ENCODE assay signal across 10 cellular contexts in genomic region chr5:39411051-39411450, GRCh38. TPM values are rescaled to one million over a fixed set of nuclear protein-coding genes. Genes with fewer than 3 reads are reported as not detected.
A peak's percentile ranks its signal among the peaks of the same experiment; 100 is the strongest.
DNase-seq lines count a peak whose midpoint lies in the region; ATAC-seq and TF ChIP-seq lines count a peak whose summit lies in the region.
"Had no signal": no experiment of that assay in that cellular context is flagged by ENCODE, and none has a peak within 500 bp of the region (broad histone marks: within the 10 kb centered on the region; RNA-seq: fewer than 3 reads in every experiment).

No MANE protein-coding gene starts in this region.

- no TSS peak for BruUV-seq in MCF 10A (replicated peaks; lab: Mats Ljungman, UMichigan)

- no peak overlapping the region for H3K4me3 Mint-ChIP-seq in MCF 10A (ENCODE audit: unreplicated experiment)
- H3K4me3 Mint-ChIP-seq: T-helper 17 cell had no signal

- no peaks in the 10 kb centered on the region for H3K27me3 Mint-ChIP-seq in MCF 10A (ENCODE audit: insufficient read depth, unreplicated experiment)

- CTCF ChIA-PET in MCF 10A (lab: Yijun Ruan, JAX) = interaction anchor here (0.9 kb wide), 1 partner anchor 12 kb away, joined by 3 read pairs; no protein-coding TSS in a partner anchor

- H3K36me3 ChIP-seq in hepatocyte (replicated peaks; ENCODE audit: insufficient read depth, low read depth) = no peaks in the 10 kb centered on the region
- H3K36me3 ChIP-seq in thoracic aorta = no peaks in the 10 kb centered on the region
- peaks cover 0 to 13% (median 0%) of the 10 kb centered on the region in 6 donors for H3K36me3 ChIP-seq in spleen

- H3K27ac ChIP-seq in hepatocyte = peak overlapping the region; percentile 7
- H3K27ac ChIP-seq in thoracic aorta = peak overlapping the region; percentile 58 to 84
- peak overlapping the region in 2 of 8 donors; percentile 15 to 22 for H3K27ac ChIP-seq in spleen

- H3K4me3 ChIP-seq in hepatocyte (no peak overlapping the region), thoracic aorta (peak overlapping the region; percentile 41), spleen (no peak overlapping the region)

- H3K4me1 Mint-ChIP-seq in MCF 10A (ENCODE audit: insufficient read depth, unreplicated experiment) = peaks cover 15% of the 10 kb centered on the region
- H3K4me1 Mint-ChIP-seq: T-helper 17 cell had no signal

- no peaks in the 10 kb centered on the region for H3K9me3 Mint-ChIP-seq in MCF 10A (ENCODE audit: unreplicated experiment)

- peak overlapping the region; percentile 32 for H3K27ac Mint-ChIP-seq in MCF 10A (ENCODE audit: low read depth, unreplicated experiment)
- H3K27ac Mint-ChIP-seq: T-helper 17 cell had no signal

- H4K20me1 ChIP-seq in hepatocyte (ENCODE audit: insufficient read depth, poor library complexity, severe bottlenecking) = peaks cover 11% of the 10 kb centered on the region

- H3K9me2 ChIP-seq in hepatocyte (replicated peaks; ENCODE audit: insufficient read depth) = no peaks in the 10 kb centered on the region

- H3K9me3 ChIP-seq in hepatocyte (ENCODE audit: low read depth) (no peaks in the 10 kb centered on the region), thoracic aorta (no peaks in the 10 kb centered on the region), spleen (no peaks in the 10 kb centered on the region)

- 39% methylated on average over 1 of the region's 1 CpG for WGBS in hepatocyte (ENCODE audit: low lambda C conversion rate, missing lambda C conversion rate)
- WGBS in spleen, 5 donors = 6 to 22% (median 12%) methylated on average over 1 of the region's 1 CpG

- DNase-seq in Kasumi-1 (lab: John Stamatoyannopoulos, UW) = peak; percentile 8 to 15
- DNase-seq in MCF 10A (ENCODE audit: unreplicated experiment) = peak; percentile 74
- no peak for DNase-seq in hepatocyte (ENCODE audit: low spot score)
- no peak for DNase-seq in thoracic aorta (ENCODE audit: low spot score)
- no peak for DNase-seq in spleen
- DNase-seq in activated CD4-positive, alpha-beta T cell treated with anti-CD3 and anti-CD28 coated beads, Interleukin-2, amount 50 U/mL, for 1 hour = no peak
- no peak for DNase-seq in globus pallidus (ENCODE audit: low spot score)
- DNase-seq: left colon, T-helper 17 cell had no signal

- H3K27me3 ChIP-seq in hepatocyte (no peaks in the 10 kb centered on the region), thoracic aorta (replicated peaks; ENCODE audit: insufficient read depth) (no peaks in the 10 kb centered on the region), spleen (replicated peaks in 1 of 7) (no peaks in the 10 kb centered on the region)

- POLR2A ChIA-PET in MCF 10A (lab: Yijun Ruan, JAX) = interaction anchor here (0.6 to 1.1 kb wide), 4 partner anchors 9 to 154 kb away, joined by 3 to 7 read pairs (median 4); partner anchors contain the start of gene DAB2

- peaks cover 93% of the 10 kb centered on the region for H3K79me2 ChIP-seq in hepatocyte

- TF ChIP-seq CTCF in MCF 10A (IDR thresholded peaks at IDR 0.05; ENCODE audit: unreplicated experiment) (no peak), hepatocyte (IDR thresholded peaks at IDR 0.05; ENCODE audit: poor library complexity) (no peak), thoracic aorta (IDR thresholded peaks at IDR 0.05) (no peak), spleen (IDR thresholded peaks at IDR 0.05 in 8 of 11, conservative IDR thresholded peaks at IDR 0.05 in 3 of 11) (no peak)

- H3K4me2 ChIP-seq in hepatocyte = no peak overlapping the region

- ATAC-seq in thoracic aorta (ENCODE audit: insufficient number of reproducible peaks, low FRiP score, low read depth) (peak; percentile 95), HG03135 (IDR thresholded peaks at IDR 0.05; ENCODE audit: unreplicated experiment) (no peak)
- ATAC-seq: left colon, T-helper 17 cell had no signal

- no peaks in the 10 kb centered on the region for H3K36me3 Mint-ChIP-seq in MCF 10A (ENCODE audit: insufficient read depth, unreplicated experiment)

- H3K4me1 ChIP-seq in hepatocyte (ENCODE audit: insufficient read depth) (peaks cover 30% of the 10 kb centered on the region), thoracic aorta (ENCODE audit: control insufficient read depth in 1 of 2, low read depth in 2 of 2) (peaks cover 44 to 52% of the 10 kb centered on the region in 2 donors), spleen (peaks cover 8 to 68% (median 23%) of the 10 kb centered on the region in 6 donors)

- intact Hi-C loops in MCF 10A (cut with micrococcal nuclease) (no loop called here), spleen (cut with DNase I; ENCODE audit: low total_unique reads) (no loop called here)

- no peak overlapping the region for H2AFZ ChIP-seq in hepatocyte

- no peak for TF ChIP-seq POLR2A in spleen (IDR thresholded peaks at IDR 0.05)

RNA-seq across cellular contexts. Expression of gene DAB2, which starts 13.7 kb away (rescaled TPM):
- total RNA-seq in MCF 10A (2022) (0.68 and 2.1 TPM in 2 replicates), hepatocyte (98.9 and 115 TPM in 2 replicates), thoracic aorta (100 to 1,000 TPM; 162 to 187 TPM), spleen (100 to 1,000 TPM in 6 of 7 donors, 10 to 100 TPM in 1; 62.9 to 206 (median 135) TPM)
- polyA plus RNA-seq in hepatocyte (130 TPM in 2 replicates), spleen (10 to 100 TPM; 19.4 to 44.7 (median 21.6) TPM)

RNA-seq across cellular contexts. Expression of gene C9, which starts 46.8 kb away (rescaled TPM):
- not detected in 2 replicates for total RNA-seq in MCF 10A (2022)
- total RNA-seq in hepatocyte = 0.47 and 0.76 TPM in 2 replicates
- polyA plus RNA-seq in hepatocyte = 0.38 and 0.79 TPM in 2 replicates
- not detected for total RNA-seq in thoracic aorta
- under 1 TPM in 1 of 7 donors, not detected in 6; 0.55 TPM for total RNA-seq in spleen
- not detected for polyA plus RNA-seq in spleen
- total RNA-seq: left colon, T-helper 17 cell had no signal

Comparison
In these comparisons a context has a peak if more than half of its experiments do, and no peak if none do; other contexts are left out.
1. DNase-seq: peak in Kasumi-1 (2 of 2) and MCF 10A (single experiment); none in hepatocyte (single experiment), thoracic aorta (single experiment), spleen (single experiment), activated CD4-positive, alpha-beta T cell treated with anti-CD3 and anti-CD28 coated beads, Interleukin-2, amount 50 U/mL, for 1 hour (single experiment) and globus pallidus (single experiment).
2. RNA of gene DAB2, which starts 13.7 kb away (total RNA-seq): 162 to 187 TPM in thoracic aorta, 62.9 to 206 TPM in spleen and 98.9 to 115 TPM in hepatocyte; 0.68 to 2.1 TPM in MCF 10A; every median in the first group is over 10 times any median in the second.